In the genomic region with DNA sequence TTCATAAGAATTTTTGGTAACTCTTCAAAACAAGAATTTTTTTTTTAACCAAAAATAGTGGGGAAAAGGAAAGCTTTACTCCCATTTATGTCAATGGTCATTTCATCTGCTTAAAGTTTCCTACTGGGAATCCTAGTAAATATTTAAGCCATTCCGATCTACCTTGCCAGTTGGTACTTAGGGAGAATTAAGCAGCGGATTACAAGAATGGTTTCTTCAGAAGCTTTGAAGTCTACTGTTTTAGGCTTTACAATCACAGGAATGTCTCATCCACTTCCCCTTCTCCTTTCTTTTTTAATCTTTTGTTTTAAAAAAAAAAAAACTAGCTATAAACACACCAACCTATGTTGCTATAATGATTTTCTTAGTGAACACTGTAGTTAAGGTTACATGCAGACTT, we compare ENCODE assay signal across 26 cellular contexts.
"Had no signal": no experiment of that assay in that cellular context is flagged by ENCODE, and none has a peak within 500 bp of the region (broad histone marks: within the 10 kb centered on the region; RNA-seq: fewer than 3 reads in every experiment).

No MANE protein-coding gene starts in this region.

- H3K9me3 Mint-ChIP-seq: stimulated activated naive CD8-positive, alpha-beta T cell treated with anti-CD3 and anti-CD28 coated beads, Interleukin-15, amount 100 ng/mL, for 72 hours had no signal

- H3K27ac Mint-ChIP-seq: naive B cell; stimulated activated naive B cell treated with anti-CD40 and anti-IgM and Interleukin-4, amounts not matched to agents 10 μg/mL and 1 μg/mL and 100 μg/mL, for 72 hours; stimulated activated naive CD8-positive, alpha-beta T cell treated with anti-CD3 and anti-CD28 coated beads, Interleukin-15, amount 100 ng/mL, for 72 hours had no signal

- FAIRE-seq: endometrium, frontal cortex, pancreas had no signal

- H3K9me3 ChIP-seq: colonic mucosa, heart left ventricle, pancreas, prostate gland, testis had no signal

- H3K36me3 ChIP-seq: colonic mucosa, heart left ventricle, pancreas, prostate gland, spleen, tibial nerve had no signal

- H3K27me3 ChIP-seq: colonic mucosa, heart left ventricle, pancreas, spleen, testis, tibial nerve had no signal

- H3K4me3 ChIP-seq: colonic mucosa, heart left ventricle, lung, pancreas, prostate gland, spleen, testis, tibial nerve had no signal

- H3K36me3 Mint-ChIP-seq: naive B cell; stimulated activated naive B cell treated with anti-CD40 and anti-IgM and Interleukin-4, amounts not matched to agents 10 μg/mL and 1 μg/mL and 100 μg/mL, for 72 hours had no signal

- H3K4me1 ChIP-seq: colonic mucosa, heart left ventricle, pancreas, prostate gland, spleen, testis, tibial nerve had no signal

- DNase-seq: cerebellar nuclear complex; colonic mucosa; effector CD8-positive, alpha-beta T cell; heart left ventricle; hippocampal formation; left colon; left ventricle myocardium superior; mesenchymal stem cell; naive B cell; nephron progenitor cell; nucleus accumbens; pancreas; retina; spleen; stimulated activated CD4-positive, alpha-beta T cell treated with anti-CD3 and anti-CD28 coated beads, Interleukin-2, amount 100 ng/mL, for 24 hours; stimulated activated CD4-positive, alpha-beta T cell treated with anti-CD3 and anti-CD28 coated beads, Interleukin-4, amount 100 ng/mL, for 4 hours; stimulated activated naive B cell treated with anti-CD40 and anti-IgM and Interleukin-4, amounts not matched to agents 10 μg/mL and 1 μg/mL and 100 μg/mL, for 72 hours; stimulated activated naive CD8-positive, alpha-beta T cell treated with anti-CD3 and anti-CD28 coated beads, Interleukin-15, amount 100 ng/mL, for 72 hours; testis had no signal

- ATAC-seq: esophagus mucosa; heart left ventricle; left colon; left ventricle myocardium superior; pancreas; sciatic nerve; stimulated activated naive B cell treated with anti-CD40 and anti-IgM and Interleukin-4, amounts not matched to agents 10 μg/mL and 1 μg/mL and 100 μg/mL, for 72 hours; stimulated activated naive CD8-positive, alpha-beta T cell treated with anti-CD3 and anti-CD28 coated beads, Interleukin-15, amount 100 ng/mL, for 72 hours had no signal

- H3K4me1 Mint-ChIP-seq: naive B cell; stimulated activated naive B cell treated with anti-CD40 and anti-IgM and Interleukin-4, amounts not matched to agents 10 μg/mL and 1 μg/mL and 100 μg/mL, for 72 hours; stimulated activated naive CD8-positive, alpha-beta T cell treated with anti-CD3 and anti-CD28 coated beads, Interleukin-15, amount 100 ng/mL, for 72 hours had no signal

- H3K27me3 Mint-ChIP-seq: stimulated activated naive B cell treated with anti-CD40 and anti-IgM and Interleukin-4, amounts not matched to agents 10 μg/mL and 1 μg/mL and 100 μg/mL, for 72 hours; stimulated activated naive CD8-positive, alpha-beta T cell treated with anti-CD3 and anti-CD28 coated beads, Interleukin-15, amount 100 ng/mL, for 72 hours had no signal

- H3K4me3 Mint-ChIP-seq: naive B cell; nephron progenitor cell; stimulated activated naive B cell treated with anti-CD40 and anti-IgM and Interleukin-4, amounts not matched to agents 10 μg/mL and 1 μg/mL and 100 μg/mL, for 72 hours; stimulated activated naive CD8-positive, alpha-beta T cell treated with anti-CD3 and anti-CD28 coated beads, Interleukin-15, amount 100 ng/mL, for 72 hours had no signal

- H3K27ac ChIP-seq: colonic mucosa, heart left ventricle, pancreas, prostate gland, spleen, testis, tibial nerve had no signal
